ENCODE assay signal across 25 cellular contexts in genomic region chr6:157193443-157193996, GRCh38.
DNase-seq lines count a peak whose midpoint lies in the region; ATAC-seq and TF ChIP-seq lines count a peak whose summit lies in the region.
"Had no signal": no experiment of that assay in that cellular context is flagged by ENCODE, and none has a peak within 500 bp of the region (broad histone marks: within the 10 kb centered on the region; RNA-seq: fewer than 3 reads in every experiment).

No MANE protein-coding gene starts in this region.

- no peak for TF ChIP-seq POLR2A in adrenal gland (IDR thresholded peaks at IDR 0.05)

- no peak for TF ChIP-seq CTCF in DOHH2 (IDR thresholded peaks at IDR 0.05; ENCODE audit: low read depth, low read length, poor library complexity, severe bottlenecking)
- TF ChIP-seq CTCF in parathyroid adenoma (IDR thresholded peaks at IDR 0.05), result no peak
- no peak for TF ChIP-seq CTCF in adrenal gland (IDR thresholded peaks at IDR 0.05)
- no peak for TF ChIP-seq CTCF in upper lobe of right lung (IDR thresholded peaks at IDR 0.05)

- no peak overlapping the region for H2AFZ ChIP-seq in parathyroid adenoma

- H3K4me3 Mint-ChIP-seq in activated naive CD8-positive, alpha-beta T cell treated with anti-CD3 and anti-CD28 coated beads for 36 hours, result no peak overlapping the region
- H3K4me3 Mint-ChIP-seq in activated naive CD8-positive, alpha-beta T cell treated with anti-CD3 and anti-CD28 coated beads, Interleukin-2, amount 50 U/mL, for 24 hours, result no peak overlapping the region
- H3K4me3 Mint-ChIP-seq: activated CD8-positive, alpha-beta T cell treated with anti-CD3 and anti-CD28 coated beads, Interleukin-2, amount 10 ng/mL, durations not matched to agents 7 days and 5 days; natural killer cell treated with Interleukin-12 subunit alpha and Interleukin-12 subunit beta and Interleukin-15 and Interleukin-18, amount 100 ng/mL, for 72 hours; T-helper 2 cell treated with Interferon-gamma antibody and Interleukin-4, amounts not matched to agents 5 μg/mL and 100 μg/mL, for 36 hours had no signal

- no peaks in the 10 kb centered on the region for H3K9me2 ChIP-seq in DOHH2 (replicated peaks; ENCODE audit: control insufficient read depth, low read length)

- H3K4me1 Mint-ChIP-seq in activated naive CD8-positive, alpha-beta T cell treated with anti-CD3 and anti-CD28 coated beads for 36 hours, result peaks cover 7% of the 10 kb centered on the region
- H3K4me1 Mint-ChIP-seq in activated naive CD8-positive, alpha-beta T cell treated with anti-CD3 and anti-CD28 coated beads, Interleukin-2, amount 50 U/mL, for 24 hours, result peaks cover 6% of the 10 kb centered on the region

- H3K36me3 ChIP-seq in DOHH2 (ENCODE audit: control insufficient read depth, low read length) (peaks cover 88% of the 10 kb centered on the region), parathyroid adenoma (ENCODE audit: control insufficient read depth, insufficient read depth, low read length) (no peaks in the 10 kb centered on the region), adrenal gland (replicated peaks in 1 of 2) (peaks cover 0 to 52% of the 10 kb centered on the region in 2 donors), upper lobe of right lung (peaks cover 73% of the 10 kb centered on the region)

- no peaks in the 10 kb centered on the region for H3K9me3 ChIP-seq in DOHH2 (ENCODE audit: control insufficient read depth, insufficient read depth, low read length)
- H3K9me3 ChIP-seq in parathyroid adenoma (ENCODE audit: control insufficient read depth, low read length), result no peaks in the 10 kb centered on the region
- no peaks in the 10 kb centered on the region for H3K9me3 ChIP-seq in adrenal gland (replicated peaks in 1 of 3)
- no peaks in the 10 kb centered on the region for H3K9me3 ChIP-seq in upper lobe of right lung
- H3K9me3 ChIP-seq: BLaER1 treated with 17β-estradiol and CSF1 and Interleukin-3, amounts not matched to agents 10 nM and 100 nM; body of pancreas; esophagus muscularis mucosa had no signal

- H3K9ac ChIP-seq in parathyroid adenoma, result no peak overlapping the region
- H3K9ac ChIP-seq: BLaER1 treated with 17β-estradiol and CSF1 and Interleukin-3, amounts not matched to agents 10 nM and 100 nM; KMS-11 had no signal

- no peaks in the 10 kb centered on the region for H3K9me3 Mint-ChIP-seq in activated naive CD8-positive, alpha-beta T cell treated with anti-CD3 and anti-CD28 coated beads for 36 hours
- H3K9me3 Mint-ChIP-seq in activated naive CD8-positive, alpha-beta T cell treated with anti-CD3 and anti-CD28 coated beads, Interleukin-2, amount 50 U/mL, for 24 hours, result no peaks in the 10 kb centered on the region
- H3K9me3 Mint-ChIP-seq: natural killer cell treated with Interleukin-12 subunit alpha and Interleukin-12 subunit beta and Interleukin-15 and Interleukin-18, amount 100 ng/mL, for 72 hours; T-helper 2 cell treated with Interferon-gamma antibody and Interleukin-4, amounts not matched to agents 5 μg/mL and 100 μg/mL, for 36 hours had no signal

- H3K4me1 ChIP-seq in DOHH2 (ENCODE audit: control insufficient read depth, low read length) (peaks cover 16% of the 10 kb centered on the region), parathyroid adenoma (peaks cover 46% of the 10 kb centered on the region), adrenal gland (replicated peaks in 1 of 2) (peaks cover 0 to 10% of the 10 kb centered on the region in 2 donors), upper lobe of right lung (peaks cover 6% of the 10 kb centered on the region)
- H3K4me1 ChIP-seq: BLaER1 treated with 17β-estradiol and CSF1 and Interleukin-3, amounts not matched to agents 10 nM and 100 nM had no signal

- H3K36me3 Mint-ChIP-seq in activated naive CD8-positive, alpha-beta T cell treated with anti-CD3 and anti-CD28 coated beads for 36 hours, result peaks cover 21% of the 10 kb centered on the region
- H3K36me3 Mint-ChIP-seq in activated naive CD8-positive, alpha-beta T cell treated with anti-CD3 and anti-CD28 coated beads, Interleukin-2, amount 50 U/mL, for 24 hours (ENCODE audit: low read depth), result peaks cover 28% of the 10 kb centered on the region

- H3K4me2 ChIP-seq in DOHH2 (ENCODE audit: low read length), result 0 out of 2 replicates have a peak overlapping the region, but pooled peaks have one; percentile 17
- H3K4me2 ChIP-seq in parathyroid adenoma (ENCODE audit: low read length), result peak overlapping the region; percentile 42
- H3K4me2 ChIP-seq: BLaER1 treated with 17β-estradiol and CSF1 and Interleukin-3, amounts not matched to agents 10 nM and 100 nM; KMS-11 had no signal

- H3K27ac Mint-ChIP-seq in activated naive CD8-positive, alpha-beta T cell treated with anti-CD3 and anti-CD28 coated beads for 36 hours, result peak overlapping the region; percentile 52
- no peak overlapping the region for H3K27ac Mint-ChIP-seq in activated naive CD8-positive, alpha-beta T cell treated with anti-CD3 and anti-CD28 coated beads, Interleukin-2, amount 50 U/mL, for 24 hours
- H3K27ac Mint-ChIP-seq: activated CD8-positive, alpha-beta T cell treated with anti-CD3 and anti-CD28 coated beads, Interleukin-2, amount 10 ng/mL, durations not matched to agents 7 days and 5 days; natural killer cell treated with Interleukin-12 subunit alpha and Interleukin-12 subunit beta and Interleukin-15 and Interleukin-18, amount 100 ng/mL, for 72 hours; T-helper 2 cell treated with Interferon-gamma antibody and Interleukin-4, amounts not matched to agents 5 μg/mL and 100 μg/mL, for 36 hours had no signal

- H3K27ac ChIP-seq in DOHH2 (ENCODE audit: low read depth, low read length) (no peak overlapping the region), parathyroid adenoma (peak overlapping the region; percentile 77), adrenal gland (no peak overlapping the region), upper lobe of right lung (no peak overlapping the region)
- H3K27ac ChIP-seq: BLaER1 treated with 17β-estradiol and CSF1 and Interleukin-3, amounts not matched to agents 10 nM and 100 nM; body of pancreas; esophagus muscularis mucosa; KMS-11 had no signal

- H3F3A ChIP-seq in DOHH2 (ENCODE audit: control insufficient read depth, insufficient read depth), result no peaks in the 10 kb centered on the region

- H3K27me3 ChIP-seq in DOHH2 (ENCODE audit: control insufficient read depth, low read length) (no peaks in the 10 kb centered on the region), parathyroid adenoma (ENCODE audit: control insufficient read depth, insufficient read depth, low read length) (no peaks in the 10 kb centered on the region), adrenal gland (no peaks in the 10 kb centered on the region), upper lobe of right lung (no peaks in the 10 kb centered on the region)
- H3K27me3 ChIP-seq: BLaER1 treated with 17β-estradiol and CSF1 and Interleukin-3, amounts not matched to agents 10 nM and 100 nM; body of pancreas; esophagus muscularis mucosa had no signal

- ATAC-seq in activated naive CD8-positive, alpha-beta T cell treated with anti-CD3 and anti-CD28 coated beads, Interleukin-2, amount 50 U/mL, for 24 hours, result no peak
- ATAC-seq in GM18861 (IDR thresholded peaks at IDR 0.05; ENCODE audit: unreplicated experiment) (no peak), upper lobe of right lung (no peak)
- ATAC-seq: activated CD8-positive, alpha-beta T cell treated with anti-CD3 and anti-CD28 coated beads, Interleukin-2, amount 10 ng/mL, durations not matched to agents 7 days and 5 days; body of pancreas; left lobe of liver; natural killer cell treated with Interleukin-12 subunit alpha and Interleukin-12 subunit beta and Interleukin-15 and Interleukin-18, amount 100 ng/mL, for 72 hours; Panc1 had no signal

- no peak for DNase-seq in activated naive CD8-positive, alpha-beta T cell treated with anti-CD3 and anti-CD28 coated beads for 36 hours
- no peak for DNase-seq in activated naive CD8-positive, alpha-beta T cell treated with anti-CD3 and anti-CD28 coated beads, Interleukin-2, amount 50 U/mL, for 24 hours
- DNase-seq in NCI-H510A treated with DMSO at 0.1 percent for 48 hours (lab: John Stamatoyannopoulos, UW), result peak; percentile 35
- no peak for DNase-seq in adrenal gland
- DNase-seq in upper lobe of right lung, result no peak
- DNase-seq: activated CD8-positive, alpha-beta T cell treated with anti-CD3 and anti-CD28 coated beads, Interleukin-2, amount 10 ng/mL, durations not matched to agents 7 days and 5 days; activated effector memory CD4-positive, alpha-beta T cell treated with anti-CD3 and anti-CD28 coated beads, Interleukin-2, amount 50 U/mL, for 16 hours; body of pancreas; Calu3; cerebellar nuclear complex; DND-41; foreskin fibroblast; NCI-H1417 treated with DMSO at 0.1 percent for 48 hours; NCI-H524; SHP77 treated with DMSO at 0.1 percent for 48 hours had no signal

- H3K79me2 ChIP-seq in DOHH2 (ENCODE audit: control insufficient read depth, low read length) (no peaks in the 10 kb centered on the region), parathyroid adenoma (peaks cover 2% of the 10 kb centered on the region)

- no peaks in the 10 kb centered on the region for H3K27me3 Mint-ChIP-seq in activated naive CD8-positive, alpha-beta T cell treated with anti-CD3 and anti-CD28 coated beads for 36 hours
- no peaks in the 10 kb centered on the region for H3K27me3 Mint-ChIP-seq in activated naive CD8-positive, alpha-beta T cell treated with anti-CD3 and anti-CD28 coated beads, Interleukin-2, amount 50 U/mL, for 24 hours
- H3K27me3 Mint-ChIP-seq: natural killer cell treated with Interleukin-12 subunit alpha and Interleukin-12 subunit beta and Interleukin-15 and Interleukin-18, amount 100 ng/mL, for 72 hours had no signal

- no peaks in the 10 kb centered on the region for H4K20me1 ChIP-seq in DOHH2 (ENCODE audit: control insufficient read depth, insufficient read depth, low read depth, low read length)

- intact Hi-C loops in adrenal gland (cut with DNase I), result no loop called here
- intact Hi-C loops in upper lobe of right lung (cut with DNase I), result no loop called here

- H3K4me3 ChIP-seq in DOHH2 (ENCODE audit: low read length) (no peak overlapping the region), parathyroid adenoma (ENCODE audit: low read depth, low read length) (peak overlapping the region; percentile 33), adrenal gland (no peak overlapping the region), upper lobe of right lung (no peak overlapping the region)
- H3K4me3 ChIP-seq: BLaER1 treated with 17β-estradiol and CSF1 and Interleukin-3, amounts not matched to agents 10 nM and 100 nM; body of pancreas; esophagus muscularis mucosa had no signal

- WGBS in adrenal gland, 4 donors, result 95 to 100% (median 98%) methylated on average over 5 of the region's 5 CpGs
